Comparison of ENCODE assay signal across 27 cellular contexts in genomic region chr2:2823061-2823753, GRCh38.
DNase-seq lines count a peak whose midpoint lies in the region; ATAC-seq and TF ChIP-seq lines count a peak whose summit lies in the region.
"Had no signal": no experiment of that assay in that cellular context is flagged by ENCODE, and none has a peak within 500 bp of the region (broad histone marks: within the 10 kb centered on the region; RNA-seq: fewer than 3 reads in every experiment).

No MANE protein-coding gene starts in this region.

- H3K4me2 ChIP-seq in SK-N-SH = no peak overlapping the region
- H3K4me2 ChIP-seq: PC-9 had no signal

- H3K9me2 ChIP-seq in SK-N-SH = no peaks in the 10 kb centered on the region

- H3K79me2 ChIP-seq in SK-N-SH (ENCODE audit: insufficient read depth) = no peaks in the 10 kb centered on the region

- no peaks in the 10 kb centered on the region for H4K20me1 ChIP-seq in SK-N-SH (ENCODE audit: insufficient read depth)

- no peak for TF ChIP-seq EP300 in SK-N-SH (IDR thresholded peaks at IDR 0.05; ENCODE audit: borderline replicate concordance in 1 of 2, low read depth in 1 of 2, low read length in 1 of 2)

- ATAC-seq in SK-N-SH treated with all-trans-retinoic acid at 6 μM for 48 hours (no peak), HG02610 (IDR thresholded peaks at IDR 0.05; ENCODE audit: unreplicated experiment) (peak; percentile 49)

- no peak overlapping the region for H3K4me3 ChIP-seq in SK-N-SH (ENCODE audit: low read depth in 2 of 2, low read length in 1 of 2)
- no peak overlapping the region for H3K4me3 ChIP-seq in esophagus squamous epithelium
- H3K4me3 ChIP-seq: GM23248, PC-9, SJSA1 had no signal

- CTCF ChIA-PET in SK-N-SH (lab: Yijun Ruan, JAX) = interaction anchor here (0.6 to 1.0 kb wide), 2 partner anchors 8 to 13 kb away, joined by 3 read pairs; no protein-coding TSS in a partner anchor

- no peak for TF ChIP-seq POLR2A in esophagus squamous epithelium (IDR thresholded peaks at IDR 0.05)

- intact Hi-C loops in esophagus squamous epithelium (cut with DNase I) = no loop called here

- H3K4me1 ChIP-seq in SK-N-SH (ENCODE audit: control insufficient read depth in 1 of 2, insufficient read depth in 2 of 2, low read depth in 1 of 2, low read length in 1 of 2) (no peaks in the 10 kb centered on the region; a peak in 1 of 4 replicates), esophagus squamous epithelium (no peaks in the 10 kb centered on the region)
- H3K4me1 ChIP-seq: BE2C, SJSA1 had no signal

- H3K36me3 ChIP-seq in SK-N-SH (replicated peaks in 1 of 2; ENCODE audit: control insufficient read depth in 1 of 2, insufficient read depth in 2 of 2, low read length in 1 of 2) = no peaks in the 10 kb centered on the region
- no peaks in the 10 kb centered on the region for H3K36me3 ChIP-seq in esophagus squamous epithelium
- H3K36me3 ChIP-seq: BE2C, SJSA1 had no signal

- H3K27ac ChIP-seq in SK-N-SH (ENCODE audit: low read depth in 2 of 2, low read length in 1 of 2) (no peak overlapping the region), esophagus squamous epithelium (no peak overlapping the region)
- H3K27ac ChIP-seq: 22Rv1, GM23248, PC-9, SJSA1 had no signal

- no peak for TF ChIP-seq RAD21 in SK-N-SH (IDR thresholded peaks at IDR 0.05; ENCODE audit: low read length)

- H3K9ac ChIP-seq in SK-N-SH = no peak overlapping the region
- H3K9ac ChIP-seq: GM23248 had no signal

- POLR2A ChIA-PET in SK-N-SH (lab: Yijun Ruan, JAX) = no interaction called here

- DNase-seq in SK-N-SH = peak; percentile 14
- DNase-seq in ecto neural progenitor cell (ENCODE audit: low spot score) = peak; percentile 15
- peak; percentile 18 for DNase-seq in mesenteric fat pad (ENCODE audit: low spot score)
- no peak for DNase-seq in esophagus squamous epithelium (lab: John Stamatoyannopoulos, UW)
- DNase-seq in NCI-H2081 treated with DMSO at 0.1 percent for 48 hours (lab: John Stamatoyannopoulos, UW) = no peak
- no peak for DNase-seq in nucleus accumbens (lab: John Stamatoyannopoulos, UW)
- DNase-seq: ACHN, BE2C, DMS153, GM23248, HCEC 1CT, IMR-90, KG1, MM.1S, NCI-H1048, NCI-H1417, NCI-H1694, NCI-H2029 treated with DMSO at 0.1 percent for 48 hours, NCI-H2227 treated with DMSO at 0.1 percent for 48 hours, NCI-H526 treated with DMSO at 0.1 percent for 48 hours, PC-9, Right ventricle myocardium superior, RPMI8226 had no signal

- WGBS in SK-N-SH (ENCODE audit: low lambda C conversion rate) = 31% methylated on average over 3 of the region's 3 CpGs
- WGBS in esophagus squamous epithelium, 2 donors = 44 to 64% methylated on average over 2 to 3 of the region's 3 CpGs

- TF ChIP-seq CTCF in SK-N-SH (IDR thresholded peaks at IDR 0.05) (no peak), esophagus squamous epithelium (IDR thresholded peaks at IDR 0.05) (no peak)

- H3F3A ChIP-seq in SK-N-SH (replicated peaks; ENCODE audit: insufficient read depth) = no peaks in the 10 kb centered on the region

- H3K9me3 ChIP-seq in SK-N-SH (no peaks in the 10 kb centered on the region), esophagus squamous epithelium (peaks cover 0 to 7% (median 7%) of the 10 kb centered on the region in 3 donors)
- H3K9me3 ChIP-seq: BE2C had no signal

- H3K27me3 ChIP-seq in SK-N-SH (ENCODE audit: insufficient read depth) = no peaks in the 10 kb centered on the region
- no peaks in the 10 kb centered on the region for H3K27me3 ChIP-seq in esophagus squamous epithelium
- H3K27me3 ChIP-seq: BE2C, SJSA1 had no signal

- no peak overlapping the region for H2AFZ ChIP-seq in SK-N-SH (ENCODE audit: low read depth)
- H2AFZ ChIP-seq: GM23248, PC-9 had no signal

TF ChIP-seq in SK-N-SH, 30 proteins besides CTCF, POLR2A, EP300 and RAD21 (continues in another document):
- TF ChIP-seq ELF1 (IDR thresholded peaks at IDR 0.05) (no peak), PBX3 (IDR thresholded peaks at IDR 0.05) (no peak), TAF1 (IDR thresholded peaks at IDR 0.05; ENCODE audit: borderline replicate concordance, low read depth, low read length) (no peak), YY1 (IDR thresholded peaks at IDR 0.05; ENCODE audit: low read depth) (no peak), CHD2 (IDR thresholded peaks at IDR 0.05; ENCODE audit: low read length, partially characterized antibody) (no peak), MAX (IDR thresholded peaks at IDR 0.05; ENCODE audit: low read depth) (no peak)
- TF ChIP-seq, protein P1, sequence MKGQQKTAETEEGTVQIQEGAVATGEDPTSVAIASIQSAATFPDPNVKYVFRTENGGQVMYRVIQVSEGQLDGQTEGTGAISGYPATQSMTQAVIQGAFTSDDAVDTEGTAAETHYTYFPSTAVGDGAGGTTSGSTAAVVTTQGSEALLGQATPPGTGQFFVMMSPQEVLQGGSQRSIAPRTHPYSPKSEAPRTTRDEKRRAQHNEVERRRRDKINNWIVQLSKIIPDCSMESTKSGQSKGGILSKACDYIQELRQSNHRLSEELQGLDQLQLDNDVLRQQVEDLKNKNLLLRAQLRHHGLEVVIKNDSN (IDR thresholded peaks at IDR 0.05; ENCODE audit: borderline replicate concordance, low read depth) = no peak

TF ChIP-seq in SK-N-SH treated with all-trans-retinoic acid at 6 μM for 48 hours, 23 proteins besides CTCF, POLR2A, EP300 and RAD21:
- TF ChIP-seq, protein P2, sequence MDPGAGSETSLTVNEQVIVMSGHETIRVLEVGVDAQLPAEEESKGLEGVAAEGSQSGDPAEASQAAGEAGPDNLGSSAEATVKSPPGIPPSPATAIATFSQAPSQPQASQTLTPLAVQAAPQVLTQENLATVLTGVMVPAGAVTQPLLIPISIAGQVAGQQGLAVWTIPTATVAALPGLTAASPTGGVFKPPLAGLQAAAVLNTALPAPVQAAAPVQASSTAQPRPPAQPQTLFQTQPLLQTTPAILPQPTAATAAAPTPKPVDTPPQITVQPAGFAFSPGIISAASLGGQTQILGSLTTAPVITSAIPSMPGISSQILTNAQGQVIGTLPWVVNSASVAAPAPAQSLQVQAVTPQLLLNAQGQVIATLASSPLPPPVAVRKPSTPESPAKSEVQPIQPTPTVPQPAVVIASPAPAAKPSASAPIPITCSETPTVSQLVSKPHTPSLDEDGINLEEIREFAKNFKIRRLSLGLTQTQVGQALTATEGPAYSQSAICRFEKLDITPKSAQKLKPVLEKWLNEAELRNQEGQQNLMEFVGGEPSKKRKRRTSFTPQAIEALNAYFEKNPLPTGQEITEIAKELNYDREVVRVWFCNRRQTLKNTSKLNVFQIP (CRISPR knock-in tag; IDR thresholded peaks at IDR 0.05; ENCODE audit: borderline replicate concordance, low read depth) = no peak
TF ChIP-seq in SK-N-SH treated with all-trans-retinoic acid at 6 μM for 48 hours: peak in this region for 0.

Comparison
In these comparisons a context has a peak if more than half of its experiments do, and no peak if none do; other contexts are left out.
1. DNase-seq: peak in SK-N-SH (single experiment), ecto neural progenitor cell (single experiment) and mesenteric fat pad (single experiment); none in esophagus squamous epithelium (single experiment), NCI-H2081 treated with DMSO at 0.1 percent for 48 hours (single experiment) and nucleus accumbens (0 of 56).